Comparison of ENCODE assay signal across 38 cellular contexts in the genomic region with DNA sequence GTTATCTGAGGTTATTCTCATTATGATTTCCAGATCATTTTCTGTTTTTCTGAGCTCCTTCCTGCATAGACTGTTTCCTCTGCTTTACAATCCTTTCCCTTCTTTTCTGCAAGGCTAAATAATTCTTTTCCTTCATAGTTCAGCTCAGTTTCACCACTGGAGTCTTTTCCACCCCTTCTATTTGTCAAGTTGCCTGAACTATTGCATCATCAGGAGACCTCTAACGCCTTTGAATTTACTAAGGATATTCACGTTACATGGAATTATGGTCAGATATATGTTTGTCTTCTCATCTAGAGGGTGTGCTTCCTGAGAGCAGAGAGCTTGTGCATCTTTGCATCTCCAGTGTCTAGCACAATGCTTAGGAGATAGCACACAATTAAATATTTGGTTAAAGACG.
"Had no signal": no experiment of that assay in that cellular context is flagged by ENCODE, and none has a peak within 500 bp of the region (broad histone marks: within the 10 kb centered on the region; RNA-seq: fewer than 3 reads in every experiment).

No MANE protein-coding gene starts in this region.

- H3K4me3 ChIP-seq: adrenal gland, body of pancreas, breast epithelium, MG63, PC-9 had no signal

- ATAC-seq: activated naive CD4-positive, alpha-beta T cell treated with anti-CD3 and anti-CD28 coated beads, Interleukin-2, amount 50 U/mL, for 72 hours; activated T-cell treated with anti-CD3 and anti-CD28 coated beads, Interleukin-2, amount 50 U/mL, for 4 hours; body of pancreas; Right ventricle myocardium inferior; SK-N-SH treated with all-trans-retinoic acid at 6 μM for 48 hours; T-cell; T-helper 17 cell had no signal

- H3K27ac Mint-ChIP-seq: activated B cell treated with CpG ODN at 0.5 μM for 24 hours; activated CD4-positive, alpha-beta memory T cell treated with anti-CD3 and anti-CD28 coated beads for 36 hours; activated naive CD4-positive, alpha-beta T cell treated with anti-CD3 and anti-CD28 coated beads for 36 hours; activated naive CD4-positive, alpha-beta T cell treated with anti-CD3 and anti-CD28 coated beads, Interleukin-2, amount 50 U/mL, for 72 hours; activated T-helper 1 cell treated with anti-CD3 and anti-CD28 coated beads, Interleukin-12 subunit alpha, Interleukin-12 subunit beta, Interleukin-2, Interleukin-4 antibody, amounts not matched to agents 30 ng/mL and 10 ng/mL and 1 ng/mL, durations not matched to agents 14 hours and 24 hours and 36 hours; T-cell; T-helper 17 cell had no signal

- DNase-seq: activated B cell treated with CpG ODN at 0.5 μM for 24 hours; activated CD4-positive, alpha-beta memory T cell treated with anti-CD3 and anti-CD28 coated beads for 36 hours; activated CD4-positive, alpha-beta T cell treated with anti-CD3 and anti-CD28 coated beads for 4 hours; activated CD4-positive, alpha-beta T cell treated with anti-CD3 and anti-CD28 coated beads, Interleukin-2, amount 50 U/mL, for 1 hour; activated CD4-positive, CD25-positive, alpha-beta regulatory T cell treated with anti-CD3 and anti-CD28 coated beads, Interleukin-2, amount 50 U/mL, for 72 hours; activated CD8-positive, alpha-beta memory T cell treated with anti-CD3 and anti-CD28 coated beads, Interleukin-2, amount 50 U/mL, for 4 hours; activated gamma-delta T cell treated with Interleukin-2 at 50 U/mL for 16 hours; activated naive CD4-positive, alpha-beta T cell treated with anti-CD3 and anti-CD28 coated beads for 36 hours; activated T-cell treated with anti-CD3 and anti-CD28 coated beads for 4 hours; activated T-cell treated with anti-CD3 and anti-CD28 coated beads, Interleukin-2, amount 50 U/mL, for 4 hours; adrenal gland; body of pancreas; Kasumi-1; KG1; MG63; NCI-H1092 treated with DMSO at 0.1 percent for 48 hours; NCI-H1417 treated with DMSO at 0.1 percent for 48 hours; NCI-H187 treated with DMSO at 0.1 percent for 48 hours; NCI-H2081; NCI-H2171 treated with DMSO at 0.1 percent for 48 hours; NCI-H2227 treated with DMSO at 0.1 percent for 48 hours; NCI-H446; NCI-H510A treated with DMSO at 0.1 percent for 48 hours; NCI-H69; NCI-H82; PC-9; SIG-M5; T-cell; T-helper 17 cell had no signal

- H3K4me3 Mint-ChIP-seq: activated B cell treated with CpG ODN at 0.5 μM for 24 hours; activated CD4-positive, alpha-beta memory T cell treated with anti-CD3 and anti-CD28 coated beads for 36 hours; activated naive CD4-positive, alpha-beta T cell treated with anti-CD3 and anti-CD28 coated beads for 36 hours; activated T-cell treated with anti-CD3 and anti-CD28 coated beads, Interleukin-2, amount 50 U/mL, for 4 hours; activated T-helper 1 cell treated with anti-CD3 and anti-CD28 coated beads, Interleukin-12 subunit alpha, Interleukin-12 subunit beta, Interleukin-2, Interleukin-4 antibody, amounts not matched to agents 30 ng/mL and 10 ng/mL and 1 ng/mL, durations not matched to agents 14 hours and 24 hours and 36 hours; T-cell; T-helper 17 cell had no signal

- H2AFZ ChIP-seq: PC-9 had no signal

- H3K36me3 Mint-ChIP-seq: activated CD4-positive, alpha-beta memory T cell treated with anti-CD3 and anti-CD28 coated beads for 36 hours; activated naive CD4-positive, alpha-beta T cell treated with anti-CD3 and anti-CD28 coated beads, Interleukin-2, amount 50 U/mL, for 72 hours; T-cell had no signal

- H3K27me3 ChIP-seq: adrenal gland, breast epithelium, MG63 had no signal

- H3K4me1 ChIP-seq: adrenal gland, body of pancreas, breast epithelium had no signal

- H3K4me1 Mint-ChIP-seq: activated B cell treated with CpG ODN at 0.5 μM for 24 hours, T-cell, T-helper 17 cell had no signal

- FAIRE-seq: astrocyte, RCC 7860 had no signal

- H3K36me3 ChIP-seq: adrenal gland, breast epithelium, MG63 had no signal

- H3K27me3 Mint-ChIP-seq: activated B cell treated with CpG ODN at 0.5 μM for 24 hours; activated CD4-positive, alpha-beta memory T cell treated with anti-CD3 and anti-CD28 coated beads for 36 hours; T-cell had no signal

- H3K9me3 ChIP-seq: adrenal gland, body of pancreas, breast epithelium, MG63 had no signal

- H3K27ac ChIP-seq: adrenal gland, body of pancreas, breast epithelium, PC-9, RWPE1, VCaP had no signal

- H3K9me3 Mint-ChIP-seq: activated CD4-positive, alpha-beta memory T cell treated with anti-CD3 and anti-CD28 coated beads for 36 hours; activated naive CD4-positive, alpha-beta T cell treated with anti-CD3 and anti-CD28 coated beads for 36 hours; activated naive CD4-positive, alpha-beta T cell treated with anti-CD3 and anti-CD28 coated beads, Interleukin-2, amount 50 U/mL, for 72 hours; activated T-cell treated with anti-CD3 and anti-CD28 coated beads, Interleukin-2, amount 50 U/mL, for 4 hours; activated T-helper 1 cell treated with anti-CD3 and anti-CD28 coated beads, Interleukin-12 subunit alpha, Interleukin-12 subunit beta, Interleukin-2, Interleukin-4 antibody, amounts not matched to agents 30 ng/mL and 10 ng/mL and 1 ng/mL, durations not matched to agents 14 hours and 24 hours and 36 hours; T-cell had no signal

- H3K4me2 ChIP-seq: PC-9 had no signal
